In genomic region chr14:54749727-54750126, GRCh38 we compare ENCODE assay signal across 18 cellular contexts.
DNase-seq lines count a peak whose midpoint lies in the region; ATAC-seq and TF ChIP-seq lines count a peak whose summit lies in the region.
"Had no signal": no experiment of that assay in that cellular context is flagged by ENCODE, and none has a peak within 500 bp of the region (broad histone marks: within the 10 kb centered on the region; RNA-seq: fewer than 3 reads in every experiment).

No MANE protein-coding gene starts in this region.

- H3K9me3 ChIP-seq in left ventricle myocardium inferior (replicated peaks) = no peaks in the 10 kb centered on the region
- H3K9me3 ChIP-seq: BE2C had no signal

- peaks cover 44% of the 10 kb centered on the region for H3K4me1 ChIP-seq in left ventricle myocardium inferior

- no peak overlapping the region for H3K4me3 ChIP-seq in left ventricle myocardium inferior

- peaks cover 52% of the 10 kb centered on the region for H3K36me3 ChIP-seq in left ventricle myocardium inferior
- H3K36me3 ChIP-seq: BE2C had no signal

- no peak for ATAC-seq in left cardiac atrium
- peak; percentile 53 for ATAC-seq in sciatic nerve
- no peak for ATAC-seq in GM18519 (IDR thresholded peaks at IDR 0.05; ENCODE audit: low FRiP score, unreplicated experiment)
- ATAC-seq: HCT116 had no signal

- DNase-seq in left ventricle myocardium inferior (no peak), left cardiac atrium (no peak), medulla oblongata (ENCODE audit: extremely low spot score) (peak; percentile 51), sciatic nerve (ENCODE audit: low spot score) (no peak), NCI-H82 (lab: John Stamatoyannopoulos, UW) (no peak)
- DNase-seq: ACHN; BE2C; CD4-positive, CD25-positive, alpha-beta regulatory T cell; CD8-positive, alpha-beta memory T cell; COR-L47; DMS79; GDM1; GOT3; H7; HFFc6 had no signal

- H3K27me3 ChIP-seq in left ventricle myocardium inferior (ENCODE audit: low read depth) = no peaks in the 10 kb centered on the region
- H3K27me3 ChIP-seq: BE2C had no signal

- H3K27ac ChIP-seq in left ventricle myocardium inferior (replicated peaks) = peak overlapping the region; percentile 3
- H3K27ac ChIP-seq: HL-60 had no signal

- no peak for TF ChIP-seq CTCF in left ventricle myocardium inferior (IDR thresholded peaks at IDR 0.05; ENCODE audit: borderline replicate concordance)

- intact Hi-C loops in left ventricle myocardium inferior (cut with micrococcal nuclease) (no loop called here), left cardiac atrium (cut with DNase I) (no loop called here), sciatic nerve (cut with DNase I) (no loop called here)
